In the genomic region with DNA sequence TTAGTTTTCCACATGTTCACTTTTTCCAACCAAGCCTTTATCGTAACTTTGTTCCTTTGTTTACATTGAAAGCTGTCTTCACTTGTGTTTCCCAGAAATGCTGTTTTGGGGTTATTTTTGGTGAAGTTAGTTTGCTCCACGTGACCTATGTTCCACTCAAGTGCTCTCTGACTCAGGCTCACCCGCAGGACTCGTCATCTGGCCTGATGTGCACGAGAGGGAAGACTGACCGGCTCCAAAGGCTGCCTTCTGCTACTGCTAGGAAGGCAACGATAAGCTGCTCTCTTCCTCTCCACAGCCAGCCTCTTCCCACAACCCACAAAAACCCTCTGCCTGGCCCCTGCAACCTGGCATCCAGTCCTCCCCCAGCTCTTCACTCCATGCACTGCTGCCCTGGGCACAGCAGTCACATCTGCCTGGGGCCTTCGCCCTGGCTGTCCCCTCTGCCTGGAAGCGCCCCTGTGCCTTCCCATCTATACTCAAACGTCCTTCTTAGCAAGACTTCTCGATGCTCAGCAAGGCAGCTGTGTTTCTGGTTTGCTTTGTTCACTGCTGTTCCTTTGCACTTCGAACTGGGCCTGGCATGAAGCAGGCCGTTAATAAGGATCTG, we compare ENCODE assay signal across 8 cellular contexts. TPM values are rescaled to one million over a fixed set of nuclear protein-coding genes. Genes with fewer than 3 reads are reported as not detected.
DNase-seq lines count a peak whose midpoint lies in the region; ATAC-seq and TF ChIP-seq lines count a peak whose summit lies in the region.

No MANE protein-coding gene starts in this region.

- TF ChIP-seq CTCF in breast epithelium (IDR thresholded peaks at IDR 0.05) = no peak

- no peaks in the 10 kb centered on the region for H3K36me3 ChIP-seq in breast epithelium

- H3K27me3 ChIP-seq in breast epithelium = no peaks in the 10 kb centered on the region

- peak; percentile 38 to 58 (median 53) for ATAC-seq in T-cell (replicated peaks in 1 of 4)
- no peak for ATAC-seq in GM21447 (IDR thresholded peaks at IDR 0.05; ENCODE audit: unreplicated experiment)

- H3K4me3 ChIP-seq in breast epithelium = peak overlapping the region; percentile 9 to 52 (median 15)

- intact Hi-C loops in breast epithelium (cut with DNase I; ENCODE audit: low total_unique reads) = no loop called here

- peak; percentile 86 for DNase-seq in A172 (ENCODE audit: low spot score)
- DNase-seq in H4 (ENCODE audit: low spot score) = peak; percentile 93
- peak in 4 of 34 experiments; percentile 9 to 33 (median 20) for DNase-seq in T-cell
- DNase-seq in breast epithelium (ENCODE audit: low spot score in 2 of 2) = peak in 1 of 2 donors; percentile 47
- DNase-seq in kidney tubule cell (ENCODE audit: low spot score) = peak; percentile 90
- peak; percentile 49 to 59 for DNase-seq in stimulated activated CD4-positive, alpha-beta T cell treated with anti-CD3 and anti-CD28 coated beads, Interleukin-2, amount 100 ng/mL, for 24 hours
- DNase-seq in activated gamma-delta T cell treated with Interleukin-2 at 50 U/mL for 16 hours = no peak

- peaks cover 2% of the 10 kb centered on the region for H3K36me3 Mint-ChIP-seq in T-cell

- no peaks in the 10 kb centered on the region for H3K9me3 Mint-ChIP-seq in T-cell

- POLR2A ChIA-PET in T-cell (lab: Charles Lee) = no interaction called here

- H3K27me3 Mint-ChIP-seq in T-cell = no peaks in the 10 kb centered on the region

- no peaks in the 10 kb centered on the region for H3K9me3 ChIP-seq in breast epithelium

- TF ChIP-seq POLR2A in breast epithelium (IDR thresholded peaks at IDR 0.05) = no peak

- CTCF ChIA-PET in T-cell (lab: Charles Lee) = no interaction called here

- peak overlapping the region; percentile 85 to 95 for H3K27ac ChIP-seq in breast epithelium

- peak overlapping the region; percentile 66 to 77 (median 72) for H3K4me3 Mint-ChIP-seq in T-cell

- H3K4me1 Mint-ChIP-seq in T-cell = peaks cover 42 to 55% (median 52%) of the 10 kb centered on the region in 3 donors

- peaks cover 5 to 17% of the 10 kb centered on the region in 2 donors for H3K4me1 ChIP-seq in breast epithelium

- H3K27ac Mint-ChIP-seq in T-cell = peak overlapping the region; percentile 90 to 92

RNA-seq across cellular contexts. Expression of a gene that starts 28.0 kb away (rescaled TPM):
- total RNA-seq in A172 (2014; rRNA removed; shearing (Covaris generic)) = 7.1 and 8.4 TPM in 2 replicates
- 5.4 and 6.3 TPM in 2 replicates for total RNA-seq in H4 (2014; rRNA removed; shearing (Covaris generic))
- total RNA-seq in T-cell (10 to 100 TPM; 23.7 to 32.6 (median 27.3) TPM), breast epithelium (10 to 100 TPM; 15.2 to 21.0 (median 18.7) TPM)
